ENCODE assay signal across 25 cellular contexts in the genomic region with DNA sequence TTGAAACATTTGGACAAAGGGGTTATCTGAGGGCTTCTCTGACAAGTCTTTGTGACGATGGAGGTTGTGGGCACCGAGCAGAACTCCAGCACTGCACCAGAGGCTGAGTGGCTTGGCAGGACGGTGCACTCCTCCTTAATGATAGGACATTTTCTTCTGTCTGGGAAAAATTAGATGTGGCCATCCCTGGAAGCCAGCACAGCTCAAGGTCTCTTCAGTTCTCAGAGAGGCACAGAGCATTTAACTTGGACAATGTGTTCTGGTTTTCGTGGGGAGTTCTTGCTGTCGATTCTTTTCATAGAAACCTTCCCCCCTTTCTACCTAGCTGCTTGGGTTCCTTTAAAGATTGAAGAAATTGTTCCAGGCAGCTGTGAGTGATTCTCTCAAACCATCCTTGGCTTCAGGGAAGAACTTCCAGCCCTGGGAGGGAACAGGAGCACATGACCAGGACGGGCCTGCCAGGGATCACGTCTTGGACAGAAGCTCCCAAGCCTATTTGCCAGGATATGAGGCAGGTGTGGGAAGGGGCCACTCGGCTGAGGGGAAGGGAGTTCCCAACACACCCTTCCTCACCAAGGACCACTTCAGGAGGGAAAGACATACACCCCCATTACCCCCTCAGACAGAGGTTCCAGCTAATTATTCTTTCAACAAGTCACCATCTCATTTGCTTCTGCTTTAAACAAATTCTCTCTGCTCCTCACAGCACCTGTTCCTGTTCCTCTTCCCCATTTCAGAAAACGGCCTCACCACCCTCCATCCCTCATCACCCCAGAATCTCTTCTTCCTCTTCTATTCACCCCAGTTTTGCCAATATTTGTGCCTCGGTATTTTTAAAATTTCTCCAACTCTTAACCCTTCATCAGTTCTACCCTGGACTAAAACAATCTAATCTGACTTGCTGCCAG.
A peak's percentile ranks its signal among the peaks of the same experiment; 100 is the strongest.
DNase-seq lines count a peak whose midpoint lies in the region; ATAC-seq, FAIRE-seq and TF ChIP-seq lines count a peak whose summit lies in the region.
"Had no signal": no experiment of that assay in that cellular context is flagged by ENCODE, and none has a peak within 500 bp of the region (broad histone marks: within the 10 kb centered on the region; RNA-seq: fewer than 3 reads in every experiment).

No MANE protein-coding gene starts in this region.

- DNase-seq in Kasumi-1 (lab: John Stamatoyannopoulos, UW) (peak; percentile 6 to 19), K562 (ENCODE audit: extremely low read depth in 1 of 4, low spot score in 3 of 4) (no peak), GM19238 (ENCODE audit: insufficient read length, low spot score) (no peak), NCI-H2171 treated with DMSO at 0.1 percent for 48 hours (lab: John Stamatoyannopoulos, UW) (no peak), caudate nucleus (lab: John Stamatoyannopoulos, UW) (no peak)
- DNase-seq: activated CD4-positive, alpha-beta T cell treated with anti-CD3 and anti-CD28 coated beads, Interleukin-2, amount 50 U/mL, for 48 hours; activated CD4-positive, CD25-positive, alpha-beta regulatory T cell; activated effector memory CD4-positive, alpha-beta T cell treated with Interleukin-2 at 50 U/mL for 16 hours; activated naive CD8-positive, alpha-beta T cell treated with anti-CD3 and anti-CD28 coated beads, Interleukin-2, amount 10 ng/mL, durations not matched to agents 7 days and 5 days; CD4-positive, alpha-beta T cell; dorsolateral prefrontal cortex; GF-D8; glutamatergic neuron; GM23248; HFFc6; NCI-H187; stimulated activated CD8-positive, alpha-beta memory T cell treated with anti-CD3 and anti-CD28 coated beads, Interleukin-4, amount 100 ng/mL, for 48 hours; T1000 had no signal

- no peaks in the 10 kb centered on the region for H3K79me2 ChIP-seq in K562 (ENCODE audit: control insufficient read depth, insufficient read depth, low read length)

- H3K4me1 ChIP-seq in BLaER1 (peaks cover 16% of the 10 kb centered on the region), K562 (replicated peaks in 1 of 2; ENCODE audit: control insufficient read depth in 2 of 2, insufficient read depth in 2 of 2, low read length in 2 of 2) (peaks cover 0 to 7% of the 10 kb centered on the region in 2 experiments; a peak in 3 of 5 replicates)

- H3K9me3 Mint-ChIP-seq in stimulated activated memory B cell treated with anti-CD40 and anti-IgM and Interleukin-4, amounts not matched to agents 10 μg/mL and 1 μg/mL and 100 μg/mL, for 72 hours: no peaks in the 10 kb centered on the region
- H3K9me3 Mint-ChIP-seq: activated naive CD8-positive, alpha-beta T cell treated with anti-CD3 and anti-CD28 coated beads, Interleukin-2, amount 10 ng/mL, durations not matched to agents 7 days and 5 days; CD4-positive, alpha-beta T cell; HFFc6 had no signal

- WGBS in K562 (ENCODE audit: insufficient coverage, low coverage, missing lambda C conversion rate): under 1% methylated on average over 10 of the region's 10 CpGs

- no peak for ATAC-seq in K562
- ATAC-seq in stimulated activated memory B cell treated with anti-CD40 and anti-IgM and Interleukin-4, amounts not matched to agents 10 μg/mL and 1 μg/mL and 100 μg/mL, for 72 hours: no peak

- TF ChIP-seq RAD21 in K562 (CRISPR knock-in tag; conservative IDR thresholded peaks at IDR 0.05 in 1 of 2, IDR thresholded peaks at IDR 0.05 in 1 of 2): no peak

- CTCF ChIA-PET in K562 (lab: Yijun Ruan, JAX; ENCODE audit: low intra/inter-chr PET ratio): no interaction called here

- peak overlapping the region; percentile 34 for H3K4me2 ChIP-seq in BLaER1
- no peak overlapping the region for H3K4me2 ChIP-seq in K562 (ENCODE audit: insufficient read depth, low read length)

- no peaks in the 10 kb centered on the region for H3K36me3 ChIP-seq in BLaER1
- H3K36me3 ChIP-seq in K562 (ENCODE audit: control insufficient read depth, insufficient read depth, low read length): no peaks in the 10 kb centered on the region

- no peaks in the 10 kb centered on the region for H3K27me3 Mint-ChIP-seq in stimulated activated memory B cell treated with anti-CD40 and anti-IgM and Interleukin-4, amounts not matched to agents 10 μg/mL and 1 μg/mL and 100 μg/mL, for 72 hours
- H3K27me3 Mint-ChIP-seq: CD4-positive, alpha-beta T cell had no signal

- H3K36me3 Mint-ChIP-seq in stimulated activated memory B cell treated with anti-CD40 and anti-IgM and Interleukin-4, amounts not matched to agents 10 μg/mL and 1 μg/mL and 100 μg/mL, for 72 hours: peaks cover 53% of the 10 kb centered on the region
- H3K36me3 Mint-ChIP-seq: activated naive CD8-positive, alpha-beta T cell treated with anti-CD3 and anti-CD28 coated beads, Interleukin-2, amount 10 ng/mL, durations not matched to agents 7 days and 5 days had no signal

- no peak for TF ChIP-seq EP300 in K562 (IDR thresholded peaks at IDR 0.05; ENCODE audit: low read length)

- H3K9ac ChIP-seq in BLaER1 (no peak overlapping the region), K562 (ENCODE audit: insufficient read depth in 1 of 2, low read depth in 2 of 2, low read length in 2 of 2) (no peak overlapping the region)
- H3K9ac ChIP-seq: GM23248 had no signal

- H3K9me1 ChIP-seq in K562 (ENCODE audit: control insufficient read depth, insufficient read depth, low read length): no peaks in the 10 kb centered on the region

- H3K27ac ChIP-seq in BLaER1 (no peak overlapping the region), K562 (ENCODE audit: extremely low read depth, low read depth, low read length) (no peak overlapping the region), caudate nucleus (ENCODE audit: low read depth, low read length) (no peak overlapping the region)
- H3K27ac ChIP-seq: dorsolateral prefrontal cortex, GM23248 had no signal

- no TSS peak for BruUV-seq in K562 (replicated peaks; lab: Mats Ljungman, UMichigan)

- H3K27me3 ChIP-seq in BLaER1: no peaks in the 10 kb centered on the region
- H3K27me3 ChIP-seq in K562 (ENCODE audit: control insufficient read depth in 2 of 2, insufficient read depth in 2 of 2, low read length in 2 of 2): peaks cover 36 to 53% of the 10 kb centered on the region in 2 experiments
- H3K27me3 ChIP-seq: dorsolateral prefrontal cortex had no signal

- H3K4me3 ChIP-seq in BLaER1: no peak overlapping the region
- H3K4me3 ChIP-seq in K562: no peak overlapping the region
- H3K4me3 ChIP-seq: dorsolateral prefrontal cortex, GM23248 had no signal

- peaks cover 23% of the 10 kb centered on the region for H3K4me1 Mint-ChIP-seq in stimulated activated memory B cell treated with anti-CD40 and anti-IgM and Interleukin-4, amounts not matched to agents 10 μg/mL and 1 μg/mL and 100 μg/mL, for 72 hours

- intact Hi-C loops in K562 (cut with micrococcal nuclease): no loop called here

- FAIRE-seq in K562 (lab: Jason Lieb, UNC): no peak
- FAIRE-seq: astrocyte, endothelial cell of umbilical vein, GM18507, keratinocyte, urothelium cell line had no signal

- no peak for TF ChIP-seq POLR2A in K562 (conservative IDR thresholded peaks at IDR 0.05)

- no peak overlapping the region for H3K4me3 Mint-ChIP-seq in stimulated activated memory B cell treated with anti-CD40 and anti-IgM and Interleukin-4, amounts not matched to agents 10 μg/mL and 1 μg/mL and 100 μg/mL, for 72 hours
- H3K4me3 Mint-ChIP-seq: activated naive CD8-positive, alpha-beta T cell treated with anti-CD3 and anti-CD28 coated beads, Interleukin-2, amount 10 ng/mL, durations not matched to agents 7 days and 5 days; CD4-positive, alpha-beta T cell; HFFc6 had no signal

- in situ Hi-C loops in K562 (cut with MboI): no loop called here

- no peak for TF ChIP-seq CTCF in K562 (IDR thresholded peaks at IDR 0.05 in 2 of 3, conservative IDR thresholded peaks at IDR 0.05 in 1 of 3; ENCODE audit: insufficient read depth in 2 of 3, low read depth in 1 of 3, low read length in 3 of 3)

- POLR2A ChIA-PET in K562 (lab: Yijun Ruan, JAX): interaction anchor here (0.6 to 2.1 kb wide), 5 partner anchors 10 to 100 kb away, joined by 3 to 10 read pairs (median 3); no protein-coding TSS in a partner anchor

- H2AFZ ChIP-seq in K562 (ENCODE audit: low read depth, low read length): no peak overlapping the region
- H2AFZ ChIP-seq: GM23248 had no signal

- H3K27ac Mint-ChIP-seq in stimulated activated memory B cell treated with anti-CD40 and anti-IgM and Interleukin-4, amounts not matched to agents 10 μg/mL and 1 μg/mL and 100 μg/mL, for 72 hours: peak overlapping the region; percentile 1
- H3K27ac Mint-ChIP-seq: activated naive CD8-positive, alpha-beta T cell treated with anti-CD3 and anti-CD28 coated beads, Interleukin-2, amount 10 ng/mL, durations not matched to agents 7 days and 5 days; CD4-positive, alpha-beta T cell; HFFc6 had no signal

- H3K9me3 ChIP-seq in BLaER1 (no peaks in the 10 kb centered on the region), K562 (replicated peaks; ENCODE audit: control insufficient read depth, insufficient read depth, low read depth, low read length) (no peaks in the 10 kb centered on the region)

- H4K20me1 ChIP-seq in BLaER1 (no peaks in the 10 kb centered on the region), K562 (replicated peaks; ENCODE audit: control insufficient read depth, insufficient read depth, low read length) (no peaks in the 10 kb centered on the region)

TF ChIP-seq in K562, 482 proteins besides CTCF, POLR2A, EP300 and RAD21:
- peak; percentile 63 for TF ChIP-seq ZNF324 (CRISPR knock-in tag; IDR thresholded peaks at IDR 0.05)
- no peak for TF ChIP-seq PHTF2 (CRISPR knock-in tag; IDR thresholded peaks at IDR 0.05)
TF ChIP-seq in K562: peak in this region for 1.

Comparison
In these comparisons a context has a peak if more than half of its experiments do, and no peak if none do; other contexts are left out.
1. DNase-seq: peak in Kasumi-1 (2 of 2); none in K562 (0 of 4), GM19238 (single experiment), NCI-H2171 treated with DMSO at 0.1 percent for 48 hours (single experiment) and caudate nucleus (0 of 61).